18 cellular contexts compared by ENCODE assay signal in the genomic region with DNA sequence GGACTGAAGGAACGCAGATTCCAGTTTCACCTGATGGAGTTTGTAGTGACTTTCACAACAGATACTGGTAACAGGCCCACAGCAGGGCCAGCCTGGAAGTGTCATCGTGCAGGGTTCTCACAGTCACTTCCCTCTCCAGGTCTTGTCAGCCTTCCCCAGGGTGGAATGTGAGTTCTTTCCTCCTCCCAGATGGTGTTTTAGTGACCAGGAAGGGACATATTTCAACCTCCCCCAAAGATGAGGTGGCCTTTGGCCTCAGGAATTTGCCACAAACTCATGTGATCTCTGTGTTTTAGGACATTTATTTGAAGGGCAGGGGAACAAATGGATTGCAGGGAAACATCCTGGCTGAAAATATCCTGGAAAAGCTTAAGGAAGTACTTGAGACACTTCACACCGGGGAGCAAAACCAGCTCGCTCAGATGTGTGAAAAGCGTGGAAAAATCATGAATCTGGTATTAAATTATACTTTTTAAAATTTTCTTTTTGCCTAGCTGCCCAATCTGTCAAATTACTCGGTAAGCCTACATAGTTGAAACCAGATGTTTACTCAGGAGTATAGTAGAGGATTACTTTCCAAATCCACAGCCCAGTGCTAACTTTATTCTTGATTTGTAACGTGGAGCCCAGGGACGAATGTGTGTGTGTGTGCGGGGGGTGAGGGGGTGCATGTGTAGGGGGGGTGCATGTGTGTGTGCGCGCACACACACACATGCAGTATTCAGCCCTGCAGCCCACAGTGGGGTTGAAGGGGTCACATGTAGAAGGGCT.
DNase-seq lines count a peak whose midpoint lies in the region; ATAC-seq and TF ChIP-seq lines count a peak whose summit lies in the region.
"Had no signal": no experiment of that assay in that cellular context is flagged by ENCODE, and none has a peak within 500 bp of the region (broad histone marks: within the 10 kb centered on the region; RNA-seq: fewer than 3 reads in every experiment).

No MANE protein-coding gene starts in this region.

- no peak for TF ChIP-seq CTCF in WTC11 (IDR thresholded peaks at IDR 0.05)

- H3K27ac Mint-ChIP-seq in WTC11: no peak overlapping the region
- H3K27ac Mint-ChIP-seq: activated naive CD8-positive, alpha-beta T cell; activated T-helper 1 cell treated with anti-CD3 and anti-CD28 coated beads, Interleukin-12 subunit alpha, Interleukin-12 subunit beta, Interleukin-2, Interleukin-4 antibody, amounts not matched to agents 30 ng/mL and 10 ng/mL and 1 ng/mL, durations not matched to agents 14 hours and 24 hours and 36 hours; natural killer cell had no signal

- H3K4me3 Mint-ChIP-seq in WTC11: no peak overlapping the region
- H3K4me3 Mint-ChIP-seq: activated naive CD8-positive, alpha-beta T cell; activated T-helper 1 cell treated with anti-CD3 and anti-CD28 coated beads, Interleukin-12 subunit alpha, Interleukin-12 subunit beta, Interleukin-2, Interleukin-4 antibody, amounts not matched to agents 30 ng/mL and 10 ng/mL and 1 ng/mL, durations not matched to agents 14 hours and 24 hours and 36 hours; natural killer cell had no signal

- peaks cover 6% of the 10 kb centered on the region for H3K36me3 Mint-ChIP-seq in WTC11
- H3K36me3 Mint-ChIP-seq: natural killer cell had no signal

- CTCF ChIA-PET in WTC11 (lab: Charles Lee): interaction anchor here (1.9 kb wide), 1 partner anchor 10 kb away, joined by 6 read pairs; no protein-coding TSS in a partner anchor

- POLR2A ChIA-PET in WTC11 (lab: Charles Lee): interaction anchor here (1.4 kb wide), 1 partner anchor 15 kb away, joined by 5 read pairs; no protein-coding TSS in a partner anchor

- DNase-seq in EL (peak; percentile 10), WTC11 (ENCODE audit: low spot score) (no peak), left kidney (ENCODE audit: low read depth, low spot score) (peak; percentile 23), sciatic nerve (ENCODE audit: low spot score) (no peak), medulla oblongata (ENCODE audit: extremely low spot score) (no peak), NCI-H2227 treated with DMSO at 0.1 percent for 48 hours (lab: John Stamatoyannopoulos, UW) (no peak), NCI-H226 (no peak)
- DNase-seq: AML-193; COR-L47; DMS79 treated with DMSO at 0.1 percent for 48 hours; effector memory CD4-positive, alpha-beta T cell; natural killer cell; NCI-H524; small intestine; stimulated activated CD4-positive, alpha-beta T cell treated with anti-CD3 and anti-CD28 coated beads, Interleukin-4, amount 100 ng/mL, for 1 hour; stimulated activated naive CD8-positive, alpha-beta T cell treated with anti-CD3 and anti-CD28 coated beads, Interleukin-15, Interleukin-2, amounts not matched to agents 100 U/mL and 50 U/mL, for 24 hours had no signal

- H3K9me3 Mint-ChIP-seq in WTC11: peaks cover 9% of the 10 kb centered on the region
- H3K9me3 Mint-ChIP-seq: natural killer cell had no signal

- H3K27me3 Mint-ChIP-seq in WTC11 (ENCODE audit: low read depth): peaks cover 5% of the 10 kb centered on the region; the same call in 1 of the 2 replicates
- H3K27me3 Mint-ChIP-seq: activated naive CD8-positive, alpha-beta T cell had no signal

- H3K4me1 Mint-ChIP-seq in WTC11: peaks cover 40% of the 10 kb centered on the region

- intact Hi-C loops in sciatic nerve (cut with DNase I): no loop called here

- ATAC-seq in WTC11: peak; percentile 11; the same call in 1 of the 2 replicates
- ATAC-seq in sciatic nerve: peak; percentile 51
- ATAC-seq: natural killer cell; stimulated activated naive CD8-positive, alpha-beta T cell treated with anti-CD3 and anti-CD28 coated beads, Interleukin-15, Interleukin-2, amounts not matched to agents 100 U/mL and 50 U/mL, for 24 hours had no signal

TF ChIP-seq in WTC11, 78 proteins besides CTCF, POLR2A, EP300 and RAD21 (continues in another document):
- TF ChIP-seq MYBL2 (CRISPR knock-in tag; IDR thresholded peaks at IDR 0.05) (no peak), NR2C2 (CRISPR knock-in tag; IDR thresholded peaks at IDR 0.05) (no peak), NR3C1 (CRISPR knock-in tag; conservative IDR thresholded peaks at IDR 0.05; ENCODE audit: low read depth) (no peak), KAT7 (CRISPR knock-in tag; IDR thresholded peaks at IDR 0.05; ENCODE audit: borderline replicate concordance) (no peak), TCF7 (CRISPR knock-in tag; IDR thresholded peaks at IDR 0.05; ENCODE audit: low read depth) (no peak), E2F1 (CRISPR knock-in tag; IDR thresholded peaks at IDR 0.05) (no peak), ERG (CRISPR knock-in tag; IDR thresholded peaks at IDR 0.05) (no peak)
- TF ChIP-seq, protein P1, sequence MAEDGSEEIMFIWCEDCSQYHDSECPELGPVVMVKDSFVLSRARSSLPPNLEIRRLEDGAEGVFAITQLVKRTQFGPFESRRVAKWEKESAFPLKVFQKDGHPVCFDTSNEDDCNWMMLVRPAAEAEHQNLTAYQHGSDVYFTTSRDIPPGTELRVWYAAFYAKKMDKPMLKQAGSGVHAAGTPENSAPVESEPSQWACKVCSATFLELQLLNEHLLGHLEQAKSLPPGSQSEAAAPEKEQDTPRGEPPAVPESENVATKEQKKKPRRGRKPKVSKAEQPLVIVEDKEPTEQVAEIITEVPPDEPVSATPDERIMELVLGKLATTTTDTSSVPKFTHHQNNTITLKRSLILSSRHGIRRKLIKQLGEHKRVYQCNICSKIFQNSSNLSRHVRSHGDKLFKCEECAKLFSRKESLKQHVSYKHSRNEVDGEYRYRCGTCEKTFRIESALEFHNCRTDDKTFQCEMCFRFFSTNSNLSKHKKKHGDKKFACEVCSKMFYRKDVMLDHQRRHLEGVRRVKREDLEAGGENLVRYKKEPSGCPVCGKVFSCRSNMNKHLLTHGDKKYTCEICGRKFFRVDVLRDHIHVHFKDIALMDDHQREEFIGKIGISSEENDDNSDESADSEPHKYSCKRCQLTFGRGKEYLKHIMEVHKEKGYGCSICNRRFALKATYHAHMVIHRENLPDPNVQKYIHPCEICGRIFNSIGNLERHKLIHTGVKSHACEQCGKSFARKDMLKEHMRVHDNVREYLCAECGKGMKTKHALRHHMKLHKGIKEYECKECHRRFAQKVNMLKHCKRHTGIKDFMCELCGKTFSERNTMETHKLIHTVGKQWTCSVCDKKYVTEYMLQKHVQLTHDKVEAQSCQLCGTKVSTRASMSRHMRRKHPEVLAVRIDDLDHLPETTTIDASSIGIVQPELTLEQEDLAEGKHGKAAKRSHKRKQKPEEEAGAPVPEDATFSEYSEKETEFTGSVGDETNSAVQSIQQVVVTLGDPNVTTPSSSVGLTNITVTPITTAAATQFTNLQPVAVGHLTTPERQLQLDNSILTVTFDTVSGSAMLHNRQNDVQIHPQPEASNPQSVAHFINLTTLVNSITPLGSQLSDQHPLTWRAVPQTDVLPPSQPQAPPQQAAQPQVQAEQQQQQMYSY (CRISPR knock-in tag; IDR thresholded peaks at IDR 0.05): no peak
- TF ChIP-seq, protein P2, sequence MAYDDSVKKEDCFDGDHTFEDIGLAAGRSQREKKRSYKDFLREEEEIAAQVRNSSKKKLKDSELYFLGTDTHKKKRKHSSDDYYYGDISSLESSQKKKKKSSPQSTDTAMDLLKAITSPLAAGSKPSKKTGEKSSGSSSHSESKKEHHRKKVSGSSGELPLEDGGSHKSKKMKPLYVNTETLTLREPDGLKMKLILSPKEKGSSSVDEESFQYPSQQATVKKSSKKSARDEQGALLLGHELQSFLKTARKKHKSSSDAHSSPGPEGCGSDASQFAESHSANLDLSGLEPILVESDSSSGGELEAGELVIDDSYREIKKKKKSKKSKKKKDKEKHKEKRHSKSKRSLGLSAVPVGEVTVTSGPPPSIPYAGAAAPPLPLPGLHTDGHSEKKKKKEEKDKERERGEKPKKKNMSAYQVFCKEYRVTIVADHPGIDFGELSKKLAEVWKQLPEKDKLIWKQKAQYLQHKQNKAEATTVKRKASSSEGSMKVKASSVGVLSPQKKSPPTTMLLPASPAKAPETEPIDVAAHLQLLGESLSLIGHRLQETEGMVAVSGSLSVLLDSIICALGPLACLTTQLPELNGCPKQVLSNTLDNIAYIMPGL (CRISPR knock-in tag; IDR thresholded peaks at IDR 0.05): no peak
- TF ChIP-seq, protein P3, sequence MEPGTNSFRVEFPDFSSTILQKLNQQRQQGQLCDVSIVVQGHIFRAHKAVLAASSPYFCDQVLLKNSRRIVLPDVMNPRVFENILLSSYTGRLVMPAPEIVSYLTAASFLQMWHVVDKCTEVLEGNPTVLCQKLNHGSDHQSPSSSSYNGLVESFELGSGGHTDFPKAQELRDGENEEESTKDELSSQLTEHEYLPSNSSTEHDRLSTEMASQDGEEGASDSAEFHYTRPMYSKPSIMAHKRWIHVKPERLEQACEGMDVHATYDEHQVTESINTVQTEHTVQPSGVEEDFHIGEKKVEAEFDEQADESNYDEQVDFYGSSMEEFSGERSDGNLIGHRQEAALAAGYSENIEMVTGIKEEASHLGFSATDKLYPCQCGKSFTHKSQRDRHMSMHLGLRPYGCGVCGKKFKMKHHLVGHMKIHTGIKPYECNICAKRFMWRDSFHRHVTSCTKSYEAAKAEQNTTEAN (CRISPR knock-in tag; IDR thresholded peaks at IDR 0.05): no peak

Comparison
In these comparisons a context has a peak if more than half of its experiments do, and no peak if none do; other contexts are left out.
1. DNase-seq: peak in EL (single experiment) and left kidney (single experiment); none in WTC11 (single experiment), sciatic nerve (single experiment), medulla oblongata (single experiment), NCI-H2227 treated with DMSO at 0.1 percent for 48 hours (single experiment) and NCI-H226 (single experiment).